In genomic region chr17:40020146-40020545, GRCh38 we compare ENCODE assay signal across 20 cellular contexts. TPM values are rescaled to one million over a fixed set of nuclear protein-coding genes. Genes with fewer than 3 reads are reported as not detected.
A peak's percentile ranks its signal among the peaks of the same experiment; 100 is the strongest.
DNase-seq lines count a peak whose midpoint lies in the region; FAIRE-seq and TF ChIP-seq lines count a peak whose summit lies in the region.
"Had no signal": no experiment of that assay in that cellular context is flagged by ENCODE, and none has a peak within 500 bp of the region (broad histone marks: within the 10 kb centered on the region; RNA-seq: fewer than 3 reads in every experiment).

No MANE protein-coding gene starts in this region.

- H3K4me3 ChIP-seq in endothelial cell of umbilical vein (replicated peaks in 1 of 3; ENCODE audit: insufficient read depth in 1 of 3, low read depth in 1 of 3, low read length in 3 of 3) (no peak overlapping the region), skeletal muscle tissue (ENCODE audit: low read length in 3 of 3) (no peak overlapping the region), thyroid gland (replicated peaks in 1 of 3) (no peak overlapping the region)
- H3K4me3 ChIP-seq: GM12878 had no signal

- H3K27me3 Mint-ChIP-seq in HFFc6 (ENCODE audit: insufficient read depth), result no peaks in the 10 kb centered on the region; the same call in 1 of the 2 replicates

- peaks cover 15% of the 10 kb centered on the region for H3K79me2 ChIP-seq in endothelial cell of umbilical vein (ENCODE audit: control insufficient read depth, insufficient read depth, low read length)

- peak overlapping the region; percentile 98 for H3K27ac Mint-ChIP-seq in HFFc6

- peak overlapping the region; percentile 61; the same call in 1 of the 2 replicates for H3K4me3 Mint-ChIP-seq in HFFc6

- H3K27ac ChIP-seq in endothelial cell of umbilical vein (ENCODE audit: insufficient read depth, low read depth, low read length), result peak overlapping the region; percentile 99
- peak overlapping the region; percentile 79 for H3K27ac ChIP-seq in skeletal muscle tissue (ENCODE audit: low read depth, low read length)
- no peak overlapping the region for H3K27ac ChIP-seq in thyroid gland
- H3K27ac ChIP-seq: 22Rv1, HL-60 had no signal

- no peak overlapping the region for H3K4me2 ChIP-seq in endothelial cell of umbilical vein (ENCODE audit: insufficient read depth, low read length)

- 92 to 97% methylated on average over 12 to 13 of the region's 13 CpGs for WGBS in thyroid gland, 2 donors

- no peaks in the 10 kb centered on the region for H4K20me1 ChIP-seq in endothelial cell of umbilical vein (replicated peaks; ENCODE audit: control insufficient read depth, extremely low read depth, insufficient read depth, low read length)

- H3K4me1 Mint-ChIP-seq in HFFc6 (ENCODE audit: low read depth), result peaks cover 91% of the 10 kb centered on the region

- DNase-seq in NCI-H2171 treated with DMSO at 0.1 percent for 48 hours (lab: John Stamatoyannopoulos, UW) (peak; percentile 46), NCI-H2171 (lab: John Stamatoyannopoulos, UW) (no peak), HFFc6 (no peak), endothelial cell of umbilical vein (ENCODE audit: low read depth, low spot score) (no peak), COR-L47 (lab: John Stamatoyannopoulos, UW) (no peak), hypothalamus (lab: John Stamatoyannopoulos, UW) (no peak), thyroid gland (no peak)
- DNase-seq: C1 segment of cervical spinal cord, DMS53, KG1, NCI-H1092, NCI-H2107, NCI-H446 treated with DMSO at 0.1 percent for 48 hours, NCI-H82, SIG-M5 had no signal

- CTCF ChIA-PET in endothelial cell of umbilical vein (lab: Charles Lee), result interaction anchor here (3.1 kb wide), 1 partner anchor 15 kb away, joined by 9 read pairs; no protein-coding TSS in a partner anchor

- no peaks in the 10 kb centered on the region for H3K9me1 ChIP-seq in endothelial cell of umbilical vein (replicated peaks; ENCODE audit: control insufficient read depth, extremely low read depth, insufficient read depth, low read length)

- H3K9me3 ChIP-seq in endothelial cell of umbilical vein (replicated peaks; ENCODE audit: control insufficient read depth, insufficient read depth, low read length), result no peaks in the 10 kb centered on the region
- H3K9me3 ChIP-seq in skeletal muscle tissue (ENCODE audit: control insufficient read depth in 3 of 3, low read length in 3 of 3), result no peaks in the 10 kb centered on the region
- no peaks in the 10 kb centered on the region for H3K9me3 ChIP-seq in thyroid gland

- dilution Hi-C loops in endothelial cell of umbilical vein (cut with MboI; ENCODE audit: extremely low pct_ligation_motif_present, low sequenced_read_pairs), result no loop called here

- no peak overlapping the region for H2AFZ ChIP-seq in endothelial cell of umbilical vein (ENCODE audit: low read depth, low read length)

- POLR2A ChIA-PET in endothelial cell of umbilical vein (lab: Charles Lee), result no interaction called here

- H3K36me3 Mint-ChIP-seq in HFFc6 (ENCODE audit: low read depth), result peaks cover 14% of the 10 kb centered on the region

- H3K27me3 ChIP-seq in endothelial cell of umbilical vein (ENCODE audit: control insufficient read depth in 2 of 2, insufficient read depth in 2 of 2, low read length in 2 of 2) (no peaks in the 10 kb centered on the region), skeletal muscle tissue (ENCODE audit: control insufficient read depth in 3 of 3, insufficient read depth in 3 of 3, low read length in 3 of 3) (no peaks in the 10 kb centered on the region), thyroid gland (no peaks in the 10 kb centered on the region)

- TF ChIP-seq POLR2A in endothelial cell of umbilical vein (IDR thresholded peaks at IDR 0.05; ENCODE audit: low read depth, low read length) (no peak), thyroid gland (IDR thresholded peaks at IDR 0.05) (no peak)

- H3K4me1 ChIP-seq in endothelial cell of umbilical vein (ENCODE audit: control insufficient read depth, extremely low read depth, insufficient read depth, low read length) (peaks cover 88% of the 10 kb centered on the region), skeletal muscle tissue (ENCODE audit: control insufficient read depth in 3 of 3, insufficient read depth in 3 of 3, low read length in 3 of 3) (peaks cover 67 to 86% (median 78%) of the 10 kb centered on the region in 3 donors), thyroid gland (peaks cover 44 to 61% of the 10 kb centered on the region in 2 donors)

- TF ChIP-seq CTCF in HFFc6 (IDR thresholded peaks at IDR 0.05) (no peak), endothelial cell of umbilical vein (IDR thresholded peaks at IDR 0.05; ENCODE audit: extremely low read depth in 1 of 2, insufficient read depth in 1 of 2, low read depth in 1 of 2, low read length in 2 of 2) (no peak), thyroid gland (IDR thresholded peaks at IDR 0.05) (no peak)

- intact Hi-C loops in endothelial cell of umbilical vein (cut with micrococcal nuclease), result no loop called here
- intact Hi-C loops in thyroid gland (cut with DNase I), result no loop called here

- peak overlapping the region; percentile 82 for H3K9ac ChIP-seq in endothelial cell of umbilical vein (replicated peaks; ENCODE audit: extremely low read depth, insufficient read depth, low read length)
- H3K9ac ChIP-seq in skeletal muscle tissue (ENCODE audit: low read depth in 1 of 3, low read length in 3 of 3), result peak overlapping the region in 1 of 3 donors; percentile 82

- BruUV-seq in endothelial cell of umbilical vein (replicated peaks; lab: Mats Ljungman, UMichigan), result no TSS peak

- H3K36me3 ChIP-seq in endothelial cell of umbilical vein (ENCODE audit: control insufficient read depth in 2 of 2, extremely low read depth in 1 of 2, insufficient read depth in 2 of 2, low read length in 2 of 2), result peaks cover 3 to 13% of the 10 kb centered on the region in 2 experiments
- peaks cover 24 to 33% (median 28%) of the 10 kb centered on the region in 3 donors for H3K36me3 ChIP-seq in skeletal muscle tissue (ENCODE audit: control insufficient read depth in 3 of 3, insufficient read depth in 3 of 3, low read length in 3 of 3)
- H3K36me3 ChIP-seq in thyroid gland, result peaks cover 0 to 6% of the 10 kb centered on the region in 2 donors

- FAIRE-seq in endothelial cell of umbilical vein (lab: Jason Lieb, UNC), result no peak
- FAIRE-seq: GM12878 had no signal

- H3K9me3 Mint-ChIP-seq in HFFc6, result no peaks in the 10 kb centered on the region

RNA-seq across cellular contexts. Expression of gene CSF3, which starts 4.9 kb away (rescaled TPM):
- under 1 TPM in 5 of 6 experiments, not detected in 1; 0.31 to 0.59 (median 0.48) TPM for total RNA-seq in HFFc6 (2021; fragmentation: NEBNext Ultra II Directional; extraction: Animal tissue kit (Norgen Biotek cat#: 25700))
- total RNA-seq in endothelial cell of umbilical vein (2.4 and 2.9 TPM in 2 replicates), skeletal muscle tissue (0.52 TPM), thyroid gland (not detected)
- 0.80 and 1.0 TPM in 2 replicates for polyA plus RNA-seq in endothelial cell of umbilical vein
- polyA plus RNA-seq in endothelial cell of umbilical vein (2011; cell fraction: cytosol; rRNA removed), result 0.96 and 1.5 TPM in 2 replicates
- polyA plus RNA-seq in endothelial cell of umbilical vein (2011; cell fraction: nucleus; rRNA removed), result 2.5 and 2.7 TPM in 2 replicates
- 1.6 and 3.1 TPM in 2 replicates for polyA plus RNA-seq in endothelial cell of umbilical vein (2012)
- 0.21 and 0.51 TPM in 2 replicates for polyA minus RNA-seq in endothelial cell of umbilical vein
- polyA minus RNA-seq in endothelial cell of umbilical vein (2011; cell fraction: cytosol; rRNA and poly(A)+ RNA removed), result not detected
- 0.72 and 1.8 TPM in 2 replicates for polyA minus RNA-seq in endothelial cell of umbilical vein (2011; cell fraction: nucleus; rRNA and poly(A)+ RNA removed)
- total RNA-seq: M059J had no signal

RNA-seq across cellular contexts. Expression of gene MED24, which starts 34.1 kb away (rescaled TPM):
- total RNA-seq in HFFc6 (2021; fragmentation: NEBNext Ultra II Directional; extraction: Animal tissue kit (Norgen Biotek cat#: 25700)), result 10 to 100 TPM; 60.9 to 72.8 (median 65.3) TPM
- total RNA-seq in endothelial cell of umbilical vein, result 120 and 124 TPM in 2 replicates
- polyA plus RNA-seq in endothelial cell of umbilical vein, result 120 and 122 TPM in 2 replicates
- 98.6 and 101 TPM in 2 replicates for polyA plus RNA-seq in endothelial cell of umbilical vein (2011; cell fraction: cytosol; rRNA removed)
- polyA plus RNA-seq in endothelial cell of umbilical vein (2011; cell fraction: nucleus; rRNA removed), result 353 and 444 TPM in 2 replicates
- polyA plus RNA-seq in endothelial cell of umbilical vein (2012), result 97.1 and 98.7 TPM in 2 replicates
- polyA minus RNA-seq in endothelial cell of umbilical vein, result 152 and 208 TPM in 2 replicates
- 84.2 TPM for polyA minus RNA-seq in endothelial cell of umbilical vein (2011; cell fraction: cytosol; rRNA and poly(A)+ RNA removed)
- 180 and 192 TPM in 2 replicates for polyA minus RNA-seq in endothelial cell of umbilical vein (2011; cell fraction: nucleus; rRNA and poly(A)+ RNA removed)
- 25.6 TPM for total RNA-seq in skeletal muscle tissue
- 10 to 100 TPM; 37.1 to 68.4 (median 56.6) TPM for total RNA-seq in thyroid gland

RNA-seq across cellular contexts. Expression of gene PSMD3, which starts 39.5 kb away (rescaled TPM):
- total RNA-seq in HFFc6 (2021; fragmentation: NEBNext Ultra II Directional; extraction: Animal tissue kit (Norgen Biotek cat#: 25700)), result 100 to 1,000 TPM; 143 to 169 (median 160) TPM
- total RNA-seq in endothelial cell of umbilical vein, result 136 and 142 TPM in 2 replicates
- polyA plus RNA-seq in endothelial cell of umbilical vein, result 117 and 120 TPM in 2 replicates
- 118 and 139 TPM in 2 replicates for polyA plus RNA-seq in endothelial cell of umbilical vein (2011; cell fraction: cytosol; rRNA removed)
- polyA plus RNA-seq in endothelial cell of umbilical vein (2011; cell fraction: nucleus; rRNA removed), result 111 and 117 TPM in 2 replicates
- 136 and 166 TPM in 2 replicates for polyA plus RNA-seq in endothelial cell of umbilical vein (2012)
- 106 and 111 TPM in 2 replicates for polyA minus RNA-seq in endothelial cell of umbilical vein
- 66.7 TPM for polyA minus RNA-seq in endothelial cell of umbilical vein (2011; cell fraction: cytosol; rRNA and poly(A)+ RNA removed)
- polyA minus RNA-seq in endothelial cell of umbilical vein (2011; cell fraction: nucleus; rRNA and poly(A)+ RNA removed), result 29.1 and 42.5 TPM in 2 replicates
- 56.4 TPM for total RNA-seq in skeletal muscle tissue
- 100 to 1,000 TPM in 1 of 4 donors, 10 to 100 TPM in 3; 65.0 to 100 (median 98.8) TPM for total RNA-seq in thyroid gland

RNA-seq across cellular contexts. Expression of gene THRA, which starts 42.6 kb away (rescaled TPM):
- total RNA-seq in HFFc6 (2021; fragmentation: NEBNext Ultra II Directional; extraction: Animal tissue kit (Norgen Biotek cat#: 25700)), result 10 to 100 TPM; 29.3 to 33.7 (median 30.7) TPM
- total RNA-seq in endothelial cell of umbilical vein (24.9 and 29.6 TPM in 2 replicates), skeletal muscle tissue (30.8 TPM), thyroid gland (10 to 100 TPM; 34.0 to 52.9 (median 44.8) TPM)
- polyA plus RNA-seq in endothelial cell of umbilical vein, result 17.4 and 18.8 TPM in 2 replicates
- polyA plus RNA-seq in endothelial cell of umbilical vein (2011; cell fraction: cytosol; rRNA removed), result 17.9 and 18.5 TPM in 2 replicates
- polyA plus RNA-seq in endothelial cell of umbilical vein (2011; cell fraction: nucleus; rRNA removed), result 14.3 and 20.5 TPM in 2 replicates
- polyA plus RNA-seq in endothelial cell of umbilical vein (2012), result 22.3 and 27.8 TPM in 2 replicates
- polyA minus RNA-seq in endothelial cell of umbilical vein, result 18.1 and 19.7 TPM in 2 replicates
- polyA minus RNA-seq in endothelial cell of umbilical vein (2011; cell fraction: cytosol; rRNA and poly(A)+ RNA removed), result 7.4 TPM
- 6.3 and 8.5 TPM in 2 replicates for polyA minus RNA-seq in endothelial cell of umbilical vein (2011; cell fraction: nucleus; rRNA and poly(A)+ RNA removed)

RNA-seq across cellular contexts. Expression of gene GSDMA, which starts 57.3 kb away (rescaled TPM):
- total RNA-seq in HFFc6 (2021; fragmentation: NEBNext Ultra II Directional; extraction: Animal tissue kit (Norgen Biotek cat#: 25700)), result under 1 TPM; 0.11 to 0.43 (median 0.36) TPM
- total RNA-seq in endothelial cell of umbilical vein (not detected in 2 replicates), skeletal muscle tissue (not detected), thyroid gland (not detected)
- not detected in 2 replicates for polyA plus RNA-seq in endothelial cell of umbilical vein
- not detected in 2 replicates for polyA plus RNA-seq in endothelial cell of umbilical vein (2011; cell fraction: cytosol; rRNA removed)
- not detected in 2 replicates for polyA plus RNA-seq in endothelial cell of umbilical vein (2011; cell fraction: nucleus; rRNA removed)
- polyA plus RNA-seq in endothelial cell of umbilical vein (2012), result not detected in 2 replicates
- not detected in 2 replicates for polyA minus RNA-seq in endothelial cell of umbilical vein
- polyA minus RNA-seq in endothelial cell of umbilical vein (2011; cell fraction: cytosol; rRNA and poly(A)+ RNA removed), result not detected
- not detected in 2 replicates for polyA minus RNA-seq in endothelial cell of umbilical vein (2011; cell fraction: nucleus; rRNA and poly(A)+ RNA removed)
- total RNA-seq: GM12878, M059J had no signal

Comparison
In these comparisons a context has a peak if more than half of its experiments do, and no peak if none do; other contexts are left out.
1. H3K27ac ChIP-seq: peak in endothelial cell of umbilical vein (single experiment) and skeletal muscle tissue (single experiment); none in thyroid gland (0 of 3).